In the genomic region with DNA sequence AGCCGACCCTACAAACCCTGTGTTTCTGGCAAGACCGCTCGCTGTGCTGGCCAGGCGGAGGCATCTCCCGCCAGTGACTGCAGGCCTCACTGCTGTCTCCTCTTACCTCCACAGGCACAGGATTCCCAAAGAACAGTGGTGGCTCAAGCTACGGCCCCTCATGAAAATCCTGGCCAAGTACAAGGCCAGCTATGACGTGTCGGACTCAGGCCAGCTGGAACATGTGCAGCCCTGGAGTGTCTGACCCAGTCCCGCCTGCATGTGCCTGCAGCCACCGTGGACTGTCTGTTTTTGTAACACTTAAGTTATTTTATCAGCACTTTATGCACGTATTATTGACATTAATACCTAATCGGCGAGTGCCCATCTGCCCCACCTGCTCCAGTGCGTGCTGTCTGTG, we compare ENCODE assay signal across 15 cellular contexts. TPM values are rescaled to one million over a fixed set of nuclear protein-coding genes. Genes with fewer than 3 reads are reported as not detected.
A peak's percentile ranks its signal among the peaks of the same experiment; 100 is the strongest.
DNase-seq lines count a peak whose midpoint lies in the region; ATAC-seq and TF ChIP-seq lines count a peak whose summit lies in the region.
"Had no signal": no experiment of that assay in that cellular context is flagged by ENCODE, and none has a peak within 500 bp of the region (broad histone marks: within the 10 kb centered on the region; RNA-seq: fewer than 3 reads in every experiment).

No MANE protein-coding gene starts in this region.

- no peaks in the 10 kb centered on the region for H3K4me1 Mint-ChIP-seq in WTC11
- peaks cover 6% of the 10 kb centered on the region for H3K4me1 Mint-ChIP-seq in mesothelial cell of epicardium

- H3K27me3 Mint-ChIP-seq in WTC11 (ENCODE audit: low read depth) (no peaks in the 10 kb centered on the region), mesothelial cell of epicardium (ENCODE audit: low read depth) (no peaks in the 10 kb centered on the region)

- intact Hi-C loops in heart right ventricle (cut with DNase I) (loop anchor here in 1 of 10 donors (10.0 kb wide), 1 partner anchor 72 kb away; the partner anchor contains the start of gene PFKP), psoas muscle (cut with DNase I) (loop anchor here in 1 of 2 donors (2.0 kb wide), 1 partner anchor 30 kb away; no protein-coding TSS in a partner anchor)

- H3K27me3 ChIP-seq in heart right ventricle (no peaks in the 10 kb centered on the region), psoas muscle (ENCODE audit: insufficient read depth in 3 of 3, low read length in 2 of 3) (no peaks in the 10 kb centered on the region)
- H3K27me3 ChIP-seq: Peyer's patch, thyroid gland had no signal

- POLR2A ChIA-PET in WTC11 (lab: Charles Lee), result no interaction called here

- H3K4me3 Mint-ChIP-seq in WTC11 (no peak overlapping the region), mesothelial cell of epicardium (no peak overlapping the region)
- H3K4me3 Mint-ChIP-seq: nephron; T-helper 1 cell treated with Interleukin-12 subunit alpha and Interleukin-12 subunit beta and Interleukin-4 antibody, amounts not matched to agents 30 μg/mL and 1 μg/mL, for 36 hours had no signal

- H3K36me3 ChIP-seq in heart right ventricle (peaks cover 0 to 100% (median 69%) of the 10 kb centered on the region in 9 donors), psoas muscle (ENCODE audit: insufficient read depth in 1 of 2, low read depth in 1 of 2) (peaks cover 7 to 91% of the 10 kb centered on the region in 2 donors)

- H3K36me3 Mint-ChIP-seq in WTC11, result peaks cover 91% of the 10 kb centered on the region
- H3K36me3 Mint-ChIP-seq in mesothelial cell of epicardium, result peaks cover 69% of the 10 kb centered on the region

- TF ChIP-seq CTCF in heart right ventricle (IDR thresholded peaks at IDR 0.05) (no peak), psoas muscle (IDR thresholded peaks at IDR 0.05) (no peak), WTC11 (IDR thresholded peaks at IDR 0.05) (no peak), mesothelial cell of epicardium (IDR thresholded peaks at IDR 0.05; ENCODE audit: unreplicated experiment) (no peak)

- H3K27ac Mint-ChIP-seq in WTC11 (no peak overlapping the region), mesothelial cell of epicardium (no peak overlapping the region)
- H3K27ac Mint-ChIP-seq: T-helper 1 cell treated with Interleukin-12 subunit alpha and Interleukin-12 subunit beta and Interleukin-4 antibody, amounts not matched to agents 30 μg/mL and 1 μg/mL, for 36 hours had no signal

- no peaks in the 10 kb centered on the region for H3K9me3 ChIP-seq in heart right ventricle
- H3K9me3 ChIP-seq in psoas muscle, result no peaks in the 10 kb centered on the region
- H3K9me3 ChIP-seq: Peyer's patch, thyroid gland had no signal

- H3K4me1 ChIP-seq in heart right ventricle (peaks cover 0 to 42% (median 23%) of the 10 kb centered on the region in 9 donors), psoas muscle (peaks cover 24% of the 10 kb centered on the region)
- H3K4me1 ChIP-seq: Peyer's patch, thyroid gland had no signal

- no peaks in the 10 kb centered on the region for H3K9me3 Mint-ChIP-seq in WTC11
- H3K9me3 Mint-ChIP-seq in mesothelial cell of epicardium, result peaks cover 3% of the 10 kb centered on the region
- H3K9me3 Mint-ChIP-seq: nephron; T-helper 1 cell treated with Interleukin-12 subunit alpha and Interleukin-12 subunit beta and Interleukin-4 antibody, amounts not matched to agents 30 μg/mL and 1 μg/mL, for 36 hours had no signal

- DNase-seq in Ammon's horn (ENCODE audit: low spot score) (peak; percentile 39), caudate nucleus (lab: John Stamatoyannopoulos, UW) (peak in 9 of 61 donors; percentile 11 to 55 (median 28)), heart right ventricle (peak; percentile 59 to 71), psoas muscle (peak; percentile 76 to 83), WTC11 (ENCODE audit: low spot score) (no peak), NCI-H187 (lab: John Stamatoyannopoulos, UW) (no peak), mesothelial cell of epicardium (ENCODE audit: low spot score in 2 of 2, unreplicated experiment in 2 of 2) (no peak)
- DNase-seq in stimulated activated naive CD8-positive, alpha-beta T cell treated with anti-CD3 and anti-CD28 coated beads, Interleukin-15, Interleukin-2, amounts not matched to agents 100 U/mL and 50 U/mL, for 24 hours, result no peak
- DNase-seq: activated CD4-positive, alpha-beta T cell treated with anti-CD3 and anti-CD28 coated beads for 4 hours; NCI-H1694; NCI-H69; thyroid gland had no signal

- H3K4me3 ChIP-seq in heart right ventricle (no peak overlapping the region), psoas muscle (peak overlapping the region; percentile 48)
- H3K4me3 ChIP-seq: Peyer's patch, thyroid gland had no signal

- 35 to 49% methylated on average over 14 of the region's 14 CpGs for WGBS in heart right ventricle, 2 donors
- 25 to 43% (median 36%) methylated on average over 14 of the region's 14 CpGs for WGBS in psoas muscle, 3 donors

- CTCF ChIA-PET in WTC11 (lab: Charles Lee), result no interaction called here

- peak overlapping the region; percentile 63 for H3K27ac ChIP-seq in caudate nucleus (ENCODE audit: low read depth, low read length)
- H3K27ac ChIP-seq in heart right ventricle, result peak overlapping the region in 8 of 10 donors; percentile 2 to 70 (median 29)
- H3K27ac ChIP-seq in psoas muscle, result peak overlapping the region; percentile 87
- H3K27ac ChIP-seq: thyroid gland had no signal

- peak; percentile 59 to 85 (median 68) for ATAC-seq in heart right ventricle
- peak; percentile 68 to 74 (median 72) for ATAC-seq in psoas muscle
- no peak for ATAC-seq in WTC11
- no peak for ATAC-seq in stimulated activated naive CD8-positive, alpha-beta T cell treated with anti-CD3 and anti-CD28 coated beads, Interleukin-15, Interleukin-2, amounts not matched to agents 100 U/mL and 50 U/mL, for 24 hours

TF ChIP-seq in WTC11, 78 proteins besides CTCF, POLR2A, EP300 and RAD21:
- TF ChIP-seq ZNF263 (CRISPR knock-in tag; IDR thresholded peaks at IDR 0.05; ENCODE audit: low read depth), result no peak
- TF ChIP-seq GTF2I (CRISPR knock-in tag; conservative IDR thresholded peaks at IDR 0.05), result no peak
- TF ChIP-seq NFYB (CRISPR knock-in tag; conservative IDR thresholded peaks at IDR 0.05; ENCODE audit: low read depth), result no peak
- TF ChIP-seq MXD4 (CRISPR knock-in tag; IDR thresholded peaks at IDR 0.05; ENCODE audit: borderline replicate concordance), result no peak
- TF ChIP-seq ZNF317 (CRISPR knock-in tag; IDR thresholded peaks at IDR 0.05; ENCODE audit: borderline replicate concordance, low read depth), result no peak
- TF ChIP-seq ZMAT4 (CRISPR knock-in tag; IDR thresholded peaks at IDR 0.05), result no peak
- no peak for TF ChIP-seq CBFB (CRISPR knock-in tag; IDR thresholded peaks at IDR 0.05; ENCODE audit: low read depth)
- TF ChIP-seq CREM (CRISPR knock-in tag; IDR thresholded peaks at IDR 0.05), result no peak

RNA-seq across cellular contexts. Expression of gene PITRM1, which starts 36.2 kb away (rescaled TPM):
- 100 to 1,000 TPM in 2 of 10 donors, 10 to 100 TPM in 8; 67.9 to 107 (median 83.2) TPM for total RNA-seq in heart right ventricle
- 10 to 100 TPM; 61.8 to 69.2 TPM for polyA plus RNA-seq in heart right ventricle
- total RNA-seq in psoas muscle, result 100 to 1,000 TPM in 2 of 4 donors, 10 to 100 TPM in 2; 74.5 to 112 (median 94.2) TPM
- 10 to 100 TPM; 51.0 to 79.3 (median 68.3) TPM for polyA plus RNA-seq in psoas muscle
- total RNA-seq in WTC11 (2021), result 37.2 to 40.7 TPM (median 37.5 TPM) in 3 replicates
- total RNA-seq in mesothelial cell of epicardium, result 68.8 to 75.5 TPM (median 72.4 TPM) in 3 replicates

Comparison
In these comparisons a context has a peak if more than half of its experiments do, and no peak if none do; other contexts are left out.
1. DNase-seq: peak in Ammon's horn (single experiment), heart right ventricle (2 of 2) and psoas muscle (2 of 2); none in WTC11 (single experiment), NCI-H187 (0 of 2), stimulated activated naive CD8-positive, alpha-beta T cell treated with anti-CD3 and anti-CD28 coated beads, Interleukin-15, Interleukin-2, amounts not matched to agents 100 U/mL and 50 U/mL, for 24 hours (single experiment) and mesothelial cell of epicardium (0 of 2).
2. H3K27ac ChIP-seq: peak in every context shown above with its lines; median percentile 87 in psoas muscle; 63 in caudate nucleus; 29 in heart right ventricle.
3. ATAC-seq: peak in heart right ventricle (8 of 8) and psoas muscle (4 of 4); none in WTC11 (single experiment) and stimulated activated naive CD8-positive, alpha-beta T cell treated with anti-CD3 and anti-CD28 coated beads, Interleukin-15, Interleukin-2, amounts not matched to agents 100 U/mL and 50 U/mL, for 24 hours (single experiment).